In the genomic region with DNA sequence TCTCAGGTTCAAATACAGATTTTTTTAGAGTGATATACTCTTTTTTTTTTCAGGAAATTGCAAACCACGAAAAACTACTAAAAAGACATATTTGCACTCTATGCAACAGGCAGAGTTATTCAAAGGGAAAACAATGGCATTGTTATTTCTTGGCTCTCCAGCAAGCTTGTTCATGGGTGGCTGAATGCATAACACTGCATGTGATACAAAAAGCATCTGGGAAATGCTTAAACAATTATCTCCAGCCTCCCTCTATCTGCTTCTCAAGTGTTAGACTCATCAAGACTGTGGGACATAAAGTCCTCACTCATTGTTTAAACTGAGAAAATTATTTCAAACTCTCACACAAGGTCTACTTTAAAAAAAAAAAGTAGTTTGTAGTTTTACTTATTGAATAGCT, we compare ENCODE assay signal across 20 cellular contexts. TPM values are rescaled to one million over a fixed set of nuclear protein-coding genes. Genes with fewer than 3 reads are reported as not detected.
"Had no signal": no experiment of that assay in that cellular context is flagged by ENCODE, and none has a peak within 500 bp of the region (broad histone marks: within the 10 kb centered on the region; RNA-seq: fewer than 3 reads in every experiment).

No MANE protein-coding gene starts in this region.

- H3K36me3 Mint-ChIP-seq: neural progenitor cell had no signal

- H3K9ac ChIP-seq: neural progenitor cell had no signal

- H3K9me3 Mint-ChIP-seq: activated naive CD4-positive, alpha-beta T cell treated with anti-CD3 and anti-CD28 coated beads, Interleukin-2, amount 10 ng/mL, durations not matched to agents 7 days and 5 days; activated T-helper 17 cell treated with anti-CD3 and anti-CD28 coated beads, Interleukin-2, amount 50 U/mL, for 72 hours; central memory CD8-positive, alpha-beta T cell; effector memory CD8-positive, alpha-beta T cell; neural progenitor cell had no signal

- H3K27ac ChIP-seq: adrenal gland, body of pancreas, foreskin keratinocyte, left lung, neural progenitor cell, ovary, stomach, vagina, VCaP had no signal

- H3K27ac Mint-ChIP-seq: activated naive CD4-positive, alpha-beta T cell treated with anti-CD3 and anti-CD28 coated beads, Interleukin-2, amount 10 ng/mL, durations not matched to agents 7 days and 5 days; activated T-helper 17 cell treated with anti-CD3 and anti-CD28 coated beads, Interleukin-2, amount 50 U/mL, for 72 hours; effector memory CD8-positive, alpha-beta T cell; neural progenitor cell had no signal

- H3K4me3 ChIP-seq: adrenal gland, body of pancreas, heart right ventricle, left lung, neural progenitor cell, ovary, stomach, tibial nerve, vagina had no signal

- H3K4me3 Mint-ChIP-seq: activated naive CD4-positive, alpha-beta T cell treated with anti-CD3 and anti-CD28 coated beads, Interleukin-2, amount 10 ng/mL, durations not matched to agents 7 days and 5 days; activated T-helper 17 cell treated with anti-CD3 and anti-CD28 coated beads, Interleukin-2, amount 50 U/mL, for 72 hours; central memory CD8-positive, alpha-beta T cell; effector memory CD8-positive, alpha-beta T cell; neural progenitor cell had no signal

- DNase-seq: activated CD4-positive, alpha-beta T cell treated with anti-CD3 and anti-CD28 coated beads for 4 hours; activated naive CD4-positive, alpha-beta T cell treated with anti-CD3 and anti-CD28 coated beads, Interleukin-2, amount 10 ng/mL, durations not matched to agents 7 days and 5 days; adrenal gland; body of pancreas; cortex of kidney; effector memory CD8-positive, alpha-beta T cell; foreskin keratinocyte; heart right ventricle; left lung; mesendoderm; ovary; stimulated activated CD4-positive, alpha-beta T cell treated with anti-CD3 and anti-CD28 coated beads, Interleukin-4, amount 100 ng/mL, for 1 hour; stomach; T-helper 9 cell had no signal

- H2AFZ ChIP-seq: neural progenitor cell had no signal

- ATAC-seq: activated T-helper 17 cell treated with anti-CD3 and anti-CD28 coated beads, Interleukin-2, amount 50 U/mL, for 72 hours; body of pancreas; effector memory CD8-positive, alpha-beta T cell; foreskin keratinocyte; left lung had no signal

- H3K9me3 ChIP-seq: adrenal gland, body of pancreas, heart right ventricle, left lung, ovary, stomach, tibial nerve, vagina had no signal

- H3K27me3 ChIP-seq: foreskin keratinocyte, ovary, tibial nerve, vagina had no signal

- H3K4me2 ChIP-seq: neural progenitor cell had no signal

- H3K36me3 ChIP-seq: adrenal gland, heart right ventricle, left lung, neural progenitor cell, ovary, stomach, tibial nerve, vagina had no signal

RNA-seq across cellular contexts. Expression of gene COL12A1, which starts 7.3 kb away (rescaled TPM):
- total RNA-seq: activated T-helper 17 cell treated with anti-CD3 and anti-CD28 coated beads, Interleukin-2, amount 50 U/mL, for 72 hours had no signal
